8 cellular contexts compared by ENCODE assay signal in the genomic region with DNA sequence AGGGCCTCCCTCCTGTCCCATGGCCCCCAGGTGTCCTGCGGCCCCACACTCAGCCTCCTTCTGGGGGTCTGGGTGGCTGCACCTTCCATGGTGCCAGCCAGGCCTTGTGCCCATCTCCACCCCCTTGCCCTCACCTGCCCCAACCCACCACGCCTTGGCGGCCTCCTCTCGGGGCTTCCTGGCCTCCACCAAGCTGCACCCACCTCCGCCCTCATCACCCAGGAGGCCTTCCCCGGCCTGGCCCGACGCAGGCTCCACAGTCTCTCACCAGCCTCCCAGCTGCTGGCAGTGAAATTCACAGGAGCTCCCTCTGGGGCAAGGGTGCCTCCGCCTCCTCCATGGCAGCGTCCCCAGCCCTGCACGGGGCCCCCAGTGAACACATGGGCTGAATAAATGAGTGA. TPM values are rescaled to one million over a fixed set of nuclear protein-coding genes. Genes with fewer than 3 reads are reported as not detected.
DNase-seq lines count a peak whose midpoint lies in the region; ATAC-seq and TF ChIP-seq lines count a peak whose summit lies in the region.

No MANE protein-coding gene starts in this region.

- DNase-seq in activated CD4-positive, alpha-beta T cell treated with anti-CD3 and anti-CD28 coated beads, Interleukin-2, amount 10 ng/mL, durations not matched to agents 7 days and 5 days: no peak
- no peak for DNase-seq in activated CD4-positive, alpha-beta T cell treated with anti-CD3 and anti-CD28 coated beads for 4 hours
- DNase-seq in colonic mucosa: no peak
- DNase-seq in mucosa of descending colon: peak in 2 of 3 donors; percentile 63 to 65
- peak; percentile 69 for DNase-seq in upper lobe of right lung
- DNase-seq in HPDE6-E6E7 (ENCODE audit: extremely low spot score): no peak
- no peak for DNase-seq in SHP77 treated with DMSO at 0.1 percent for 48 hours (lab: John Stamatoyannopoulos, UW)

- H3K27ac Mint-ChIP-seq in activated CD4-positive, alpha-beta T cell treated with anti-CD3 and anti-CD28 coated beads, Interleukin-2, amount 10 ng/mL, durations not matched to agents 7 days and 5 days: peak overlapping the region; percentile 19

- H3K4me1 ChIP-seq in colonic mucosa (peaks cover 8% of the 10 kb centered on the region), mucosa of descending colon (ENCODE audit: low read depth) (peaks cover 10% of the 10 kb centered on the region), upper lobe of right lung (peaks cover 25% of the 10 kb centered on the region)

- H3K27me3 Mint-ChIP-seq in activated CD4-positive, alpha-beta T cell treated with anti-CD3 and anti-CD28 coated beads, Interleukin-2, amount 10 ng/mL, durations not matched to agents 7 days and 5 days: peaks cover 7% of the 10 kb centered on the region

- no peaks in the 10 kb centered on the region for H3K27me3 ChIP-seq in colonic mucosa
- no peaks in the 10 kb centered on the region for H3K27me3 ChIP-seq in upper lobe of right lung

- CTCF ChIA-PET in activated CD4-positive, alpha-beta T cell treated with anti-CD3 and anti-CD28 coated beads, Interleukin-2, amount 10 ng/mL, durations not matched to agents 7 days and 5 days (lab: Charles Lee): interaction anchor here (0.7 to 6.6 kb wide), 12 partner anchors 12 to 367 kb away, joined by 3 to 35 read pairs (median 4); no protein-coding TSS in a partner anchor

- H3K36me3 Mint-ChIP-seq in activated CD4-positive, alpha-beta T cell treated with anti-CD3 and anti-CD28 coated beads, Interleukin-2, amount 10 ng/mL, durations not matched to agents 7 days and 5 days (ENCODE audit: low read depth): no peaks in the 10 kb centered on the region

- H3K9me3 Mint-ChIP-seq in activated CD4-positive, alpha-beta T cell treated with anti-CD3 and anti-CD28 coated beads, Interleukin-2, amount 10 ng/mL, durations not matched to agents 7 days and 5 days: peaks cover 4% of the 10 kb centered on the region

- H3K9me3 ChIP-seq in colonic mucosa (no peaks in the 10 kb centered on the region), mucosa of descending colon (peaks cover 7% of the 10 kb centered on the region), upper lobe of right lung (no peaks in the 10 kb centered on the region)

- H3K9ac ChIP-seq in colonic mucosa (ENCODE audit: low read depth in 2 of 2, low read length in 2 of 2): peak overlapping the region; percentile 72 to 95

- POLR2A ChIA-PET in activated CD4-positive, alpha-beta T cell treated with anti-CD3 and anti-CD28 coated beads, Interleukin-2, amount 10 ng/mL, durations not matched to agents 7 days and 5 days (lab: Charles Lee): no interaction called here

- ATAC-seq in mucosa of descending colon: no peak
- ATAC-seq in upper lobe of right lung: no peak
- ATAC-seq in GM21786 (IDR thresholded peaks at IDR 0.05; ENCODE audit: unreplicated experiment): no peak

- H3K36me3 ChIP-seq in colonic mucosa (no peaks in the 10 kb centered on the region), mucosa of descending colon (ENCODE audit: low read depth) (no peaks in the 10 kb centered on the region), upper lobe of right lung (no peaks in the 10 kb centered on the region)

- peak overlapping the region; percentile 93 for H3K27ac ChIP-seq in colonic mucosa
- peak overlapping the region; percentile 98 for H3K27ac ChIP-seq in upper lobe of right lung

- TF ChIP-seq CTCF in colonic mucosa (IDR thresholded peaks at IDR 0.05) (no peak), mucosa of descending colon (IDR thresholded peaks at IDR 0.05) (no peak), upper lobe of right lung (IDR thresholded peaks at IDR 0.05) (no peak)

- H3K4me3 Mint-ChIP-seq in activated CD4-positive, alpha-beta T cell treated with anti-CD3 and anti-CD28 coated beads, Interleukin-2, amount 10 ng/mL, durations not matched to agents 7 days and 5 days: peak overlapping the region; percentile 77

- H3K4me1 Mint-ChIP-seq in activated CD4-positive, alpha-beta T cell treated with anti-CD3 and anti-CD28 coated beads, Interleukin-2, amount 10 ng/mL, durations not matched to agents 7 days and 5 days: peaks cover 11% of the 10 kb centered on the region

- intact Hi-C loops in colonic mucosa (cut with DNase I): no loop called here
- intact Hi-C loops in mucosa of descending colon (cut with DNase I, micrococcal nuclease): loop anchor here in 1 of 2 donors (10.0 kb wide), 1 partner anchor 62 kb away; no protein-coding TSS in a partner anchor
- intact Hi-C loops in upper lobe of right lung (cut with DNase I): no loop called here

- H3K4me3 ChIP-seq in colonic mucosa (peak overlapping the region; percentile 47), mucosa of descending colon (no peak overlapping the region), upper lobe of right lung (peak overlapping the region; percentile 61)

RNA-seq across cellular contexts. Expression of a gene that starts 35.9 kb away (rescaled TPM):
- not detected for total RNA-seq in activated CD4-positive, alpha-beta T cell treated with anti-CD3 and anti-CD28 coated beads, Interleukin-2, amount 10 ng/mL, durations not matched to agents 7 days and 5 days
- total RNA-seq in colonic mucosa (under 1 TPM in 1 of 2 donors, not detected in 1; 0.12 TPM), mucosa of descending colon (not detected), upper lobe of right lung (5.4 TPM)

Comparison
In these comparisons a context has a peak if more than half of its experiments do, and no peak if none do; other contexts are left out.
1. DNase-seq: peak in mucosa of descending colon (2 of 3) and upper lobe of right lung (single experiment); none in activated CD4-positive, alpha-beta T cell treated with anti-CD3 and anti-CD28 coated beads, Interleukin-2, amount 10 ng/mL, durations not matched to agents 7 days and 5 days (single experiment), activated CD4-positive, alpha-beta T cell treated with anti-CD3 and anti-CD28 coated beads for 4 hours (0 of 2), colonic mucosa (single experiment), HPDE6-E6E7 (single experiment) and SHP77 treated with DMSO at 0.1 percent for 48 hours (single experiment).